In genomic region chr9:125428060-125428481, GRCh38 we compare ENCODE assay signal across 9 cellular contexts.
DNase-seq lines count a peak whose midpoint lies in the region; ATAC-seq and TF ChIP-seq lines count a peak whose summit lies in the region.
"Had no signal": no experiment of that assay in that cellular context is flagged by ENCODE, and none has a peak within 500 bp of the region (broad histone marks: within the 10 kb centered on the region; RNA-seq: fewer than 3 reads in every experiment).

No MANE protein-coding gene starts in this region.

- no peaks in the 10 kb centered on the region for H3K36me3 ChIP-seq in body of pancreas (replicated peaks in 1 of 2; ENCODE audit: insufficient read depth in 1 of 2, low read depth in 2 of 2)
- no peaks in the 10 kb centered on the region for H3K36me3 ChIP-seq in osteoblast (ENCODE audit: insufficient read depth, low read length)
- no peaks in the 10 kb centered on the region for H3K36me3 ChIP-seq in tibial artery

- no peak overlapping the region for H2AFZ ChIP-seq in osteoblast (ENCODE audit: low read length)

- H3K27me3 ChIP-seq in body of pancreas (no peaks in the 10 kb centered on the region), osteoblast (ENCODE audit: insufficient read depth, low read length) (no peaks in the 10 kb centered on the region), tibial artery (no peaks in the 10 kb centered on the region)

- no peaks in the 10 kb centered on the region for H3K79me2 ChIP-seq in osteoblast (ENCODE audit: insufficient read depth, low read length)

- no peak overlapping the region for H3K4me3 ChIP-seq in body of pancreas
- no peak overlapping the region for H3K4me3 ChIP-seq in osteoblast (ENCODE audit: insufficient read depth, low read length)
- no peak overlapping the region for H3K4me3 ChIP-seq in tibial artery
- H3K4me3 ChIP-seq: skin epidermis had no signal

- H3K4me1 ChIP-seq in body of pancreas (no peaks in the 10 kb centered on the region), osteoblast (ENCODE audit: insufficient read depth, low read length) (no peaks in the 10 kb centered on the region), tibial artery (no peaks in the 10 kb centered on the region)

- TF ChIP-seq POLR2A in body of pancreas (IDR thresholded peaks at IDR 0.05) = no peak

- H3K9me3 ChIP-seq in body of pancreas = no peaks in the 10 kb centered on the region
- no peaks in the 10 kb centered on the region for H3K9me3 ChIP-seq in osteoblast (ENCODE audit: low read depth, low read length)
- no peaks in the 10 kb centered on the region for H3K9me3 ChIP-seq in tibial artery

- TF ChIP-seq CTCF in body of pancreas (IDR thresholded peaks at IDR 0.05) (peak in 4 of 7 experiments; percentile 13 to 30 (median 20)), osteoblast (IDR thresholded peaks at IDR 0.05; ENCODE audit: extremely low read depth, low read depth, low read length) (peak; percentile 36), tibial artery (IDR thresholded peaks at IDR 0.05) (no peak)

- no peaks in the 10 kb centered on the region for H4K20me1 ChIP-seq in osteoblast (ENCODE audit: insufficient read depth, low read length)

- 69% methylated on average over 6 of the region's 6 CpGs; no CpG with 5 or more reads in 1 of the 2 donors for WGBS in body of pancreas, 2 donors

- ATAC-seq in body of pancreas = no peak
- no peak for ATAC-seq in HG02970 (IDR thresholded peaks at IDR 0.05; ENCODE audit: low FRiP score, unreplicated experiment)

- no peak overlapping the region for H3K27ac ChIP-seq in body of pancreas
- H3K27ac ChIP-seq in osteoblast (ENCODE audit: low read depth, low read length) = no peak overlapping the region
- no peak overlapping the region for H3K27ac ChIP-seq in tibial artery
- H3K27ac ChIP-seq: skin epidermis had no signal

- intact Hi-C loops in body of pancreas (cut with DNase I) = no loop called here
- intact Hi-C loops in tibial artery (cut with DNase I; ENCODE audit: low total_unique reads) = no loop called here

- no peak overlapping the region for H3K4me2 ChIP-seq in osteoblast (ENCODE audit: insufficient read depth, low read length)

- peak; percentile 2 for DNase-seq in NOMO-1 treated with DMSO at 0.1 percent for 48 hours (lab: John Stamatoyannopoulos, UW; ENCODE audit: unreplicated experiment)
- DNase-seq in NOMO-1 treated with dmso at 0.1 percent for 144 hours (lab: John Stamatoyannopoulos, UW; ENCODE audit: unreplicated experiment) = no peak
- DNase-seq in Kasumi-1 (lab: John Stamatoyannopoulos, UW) = peak; percentile 47 to 59
- no peak for DNase-seq in body of pancreas
- DNase-seq in osteoblast (ENCODE audit: insufficient read length, low spot score, missing footprints) = no peak
- DNase-seq in inferior parietal cortex (ENCODE audit: extremely low spot score) = no peak
- DNase-seq in tibial artery = no peak

Comparison
In these comparisons a context has a peak if more than half of its experiments do, and no peak if none do; other contexts are left out.
1. DNase-seq: peak in NOMO-1 treated with DMSO at 0.1 percent for 48 hours (single experiment) and Kasumi-1 (2 of 2); none in NOMO-1 treated with dmso at 0.1 percent for 144 hours (single experiment), body of pancreas (0 of 4), osteoblast (single experiment), inferior parietal cortex (single experiment) and tibial artery (0 of 2).
2. CTCF ChIP-seq: peak in body of pancreas (4 of 7) and osteoblast (single experiment); none in tibial artery (0 of 2).